8 cellular contexts compared by ENCODE assay signal in genomic region chr12:120117961-120118709, GRCh38. TPM values are rescaled to one million over a fixed set of nuclear protein-coding genes. Genes with fewer than 3 reads are reported as not detected.
A peak's percentile ranks its signal among the peaks of the same experiment; 100 is the strongest.
DNase-seq lines count a peak whose midpoint lies in the region; ATAC-seq and TF ChIP-seq lines count a peak whose summit lies in the region.

No MANE protein-coding gene starts in this region.

- no peak overlapping the region for H2AFZ ChIP-seq in MM.1S (ENCODE audit: low read length)

- H3K79me2 ChIP-seq in MM.1S (ENCODE audit: low read length) = peaks cover 41% of the 10 kb centered on the region

- no peaks in the 10 kb centered on the region for H4K20me1 ChIP-seq in MM.1S (ENCODE audit: insufficient read depth, low read length)

- no peak for TF ChIP-seq CTCF in Calu3 (IDR thresholded peaks at IDR 0.05; ENCODE audit: unreplicated experiment)
- TF ChIP-seq CTCF in MM.1S (IDR thresholded peaks at IDR 0.05; ENCODE audit: low read length) = no peak
- no peak for TF ChIP-seq CTCF in colonic mucosa (IDR thresholded peaks at IDR 0.05)

- CTCF ChIA-PET in Calu3 (lab: Charles Lee) = interaction anchor here (0.6 to 1.8 kb wide), 7 partner anchors 10 to 147 kb away, joined by 3 to 6 read pairs (median 3); partner anchors contain the start of genes PXN and RPLP0

- H3K4me1 ChIP-seq in MM.1S (ENCODE audit: low read length) (peaks cover 33% of the 10 kb centered on the region), colonic mucosa (peaks cover 8% of the 10 kb centered on the region), muscle layer of colon (ENCODE audit: insufficient read depth, low read length) (peaks cover 41% of the 10 kb centered on the region)

- no peaks in the 10 kb centered on the region for H3K9me3 Mint-ChIP-seq in Calu3 (ENCODE audit: low read depth, unreplicated experiment)

- H3K4me2 ChIP-seq in MM.1S (ENCODE audit: low read depth, low read length) = peak overlapping the region; percentile 81

- peaks cover 35% of the 10 kb centered on the region for H3F3A ChIP-seq in MM.1S (ENCODE audit: insufficient read depth, low read length)

- H3K9me3 ChIP-seq in MM.1S (replicated peaks; ENCODE audit: insufficient read depth, low read length) (no peaks in the 10 kb centered on the region), colonic mucosa (no peaks in the 10 kb centered on the region), muscle layer of colon (ENCODE audit: low read length) (no peaks in the 10 kb centered on the region)

- H3K36me3 ChIP-seq in MM.1S (replicated peaks; ENCODE audit: insufficient read depth, low read length) (no peaks in the 10 kb centered on the region), colonic mucosa (no peaks in the 10 kb centered on the region), muscle layer of colon (ENCODE audit: insufficient read depth, low read length) (peaks cover 3% of the 10 kb centered on the region)

- no peak for ATAC-seq in GM18861 (IDR thresholded peaks at IDR 0.05; ENCODE audit: unreplicated experiment)

- H3K36me3 Mint-ChIP-seq in Calu3 (ENCODE audit: insufficient read depth, unreplicated experiment) = peaks cover 62% of the 10 kb centered on the region

- peak overlapping the region; percentile 95 for H3K27ac Mint-ChIP-seq in Calu3 (ENCODE audit: unreplicated experiment)

- BruUV-seq in Calu3 (replicated peaks; lab: Mats Ljungman, UMichigan) = TSS peak; percentile 79

- DNase-seq in Calu3 = peak; percentile 38
- DNase-seq in MM.1S = no peak
- DNase-seq in colonic mucosa = no peak
- DNase-seq in nucleus accumbens (lab: John Stamatoyannopoulos, UW) = no peak
- DNase-seq in stimulated activated naive CD4-positive, alpha-beta T cell (lab: John Stamatoyannopoulos, UW) = no peak
- no peak for DNase-seq in dedifferentiated amniotic fluid mesenchymal stem cell (ENCODE audit: extremely low spot score)

- intact Hi-C loops in Calu3 (cut with micrococcal nuclease; ENCODE audit: unreplicated experiment) (loop anchor here (5.0 kb wide), 1 partner anchor 174 kb away; the partner anchor contains the start of genes RNU4-1 and RNU4-2), colonic mucosa (cut with DNase I) (no loop called here)

- H3K4me1 Mint-ChIP-seq in Calu3 (ENCODE audit: low read depth, unreplicated experiment) = peaks cover 51% of the 10 kb centered on the region

- H3K27me3 ChIP-seq in MM.1S (replicated peaks; ENCODE audit: insufficient read depth, low read length) = no peaks in the 10 kb centered on the region
- no peaks in the 10 kb centered on the region for H3K27me3 ChIP-seq in colonic mucosa
- no peaks in the 10 kb centered on the region for H3K27me3 ChIP-seq in muscle layer of colon (ENCODE audit: control insufficient read depth in 1 of 2, insufficient read depth in 2 of 2, low read length in 2 of 2)

- H3K9ac ChIP-seq in MM.1S (ENCODE audit: low read length) = peak overlapping the region; percentile 85; the same call in 1 of the 2 replicates
- H3K9ac ChIP-seq in colonic mucosa (ENCODE audit: low read depth in 2 of 2, low read length in 2 of 2) = peak overlapping the region; percentile 74 to 87
- H3K9ac ChIP-seq in muscle layer of colon (ENCODE audit: low read length) = peak overlapping the region; percentile 12

- H3K4me3 Mint-ChIP-seq in Calu3 (ENCODE audit: low read depth, unreplicated experiment) = peak overlapping the region; percentile 98

- peak overlapping the region; percentile 95; the same call in 1 of the 2 replicates for H3K27ac ChIP-seq in MM.1S (ENCODE audit: low read length)
- H3K27ac ChIP-seq in colonic mucosa = peak overlapping the region; percentile 92
- H3K27ac ChIP-seq in muscle layer of colon (ENCODE audit: low read depth, low read length) = no peak overlapping the region

- no peaks in the 10 kb centered on the region for H3K27me3 Mint-ChIP-seq in Calu3 (ENCODE audit: unreplicated experiment)

- H3K9me2 ChIP-seq in MM.1S (replicated peaks; ENCODE audit: insufficient read depth, low read length) = no peaks in the 10 kb centered on the region

- H3K4me3 ChIP-seq in MM.1S (ENCODE audit: low read length) (peak overlapping the region; percentile 72), colonic mucosa (peak overlapping the region; percentile 91), muscle layer of colon (ENCODE audit: low read depth in 1 of 2, low read length in 2 of 2) (peak overlapping the region; percentile 38 to 68)

RNA-seq across cellular contexts. Expression of gene RAB35, which starts 1.6 kb away (rescaled TPM):
- total RNA-seq in Calu3 (2022) = 68.2 and 75.4 TPM in 2 replicates
- total RNA-seq in colonic mucosa = 10 to 100 TPM; 46.4 to 61.9 TPM

Comparison
In these comparisons a context has a peak if more than half of its experiments do, and no peak if none do; other contexts are left out.
1. H3K9ac ChIP-seq: peak in every context shown above with its lines; median percentile 85 in MM.1S; 80 in colonic mucosa; 12 in muscle layer of colon.